ENCODE assay signal across 15 cellular contexts in genomic region chr13:113784645-113785024, GRCh38.
"Had no signal": no experiment of that assay in that cellular context is flagged by ENCODE, and none has a peak within 500 bp of the region (broad histone marks: within the 10 kb centered on the region; RNA-seq: fewer than 3 reads in every experiment).

No MANE protein-coding gene starts in this region.

- H3K4me1 Mint-ChIP-seq: activated naive CD4-positive, alpha-beta T cell treated with anti-CD3 and anti-CD28 coated beads, Interleukin-2, amount 10 ng/mL, durations not matched to agents 7 days and 5 days; natural killer cell had no signal

- H3K79me2 ChIP-seq: hepatocyte had no signal

- H3K4me1 ChIP-seq: tibial nerve had no signal

- H3K36me3 ChIP-seq: esophagus squamous epithelium, neutrophil, tibial nerve had no signal

- H3K4me2 ChIP-seq: hepatocyte had no signal

- H3K9me3 ChIP-seq: esophagus squamous epithelium, neutrophil, tibial nerve had no signal

- H3K9me3 Mint-ChIP-seq: activated naive CD4-positive, alpha-beta T cell treated with anti-CD3 and anti-CD28 coated beads, Interleukin-2, amount 10 ng/mL, durations not matched to agents 7 days and 5 days; natural killer cell had no signal

- H3K27ac ChIP-seq: esophagus squamous epithelium, hepatocyte, neutrophil, skin epidermis, tibial nerve had no signal

- FAIRE-seq: colon had no signal

- H3K27ac Mint-ChIP-seq: activated naive CD4-positive, alpha-beta T cell treated with anti-CD3 and anti-CD28 coated beads, Interleukin-2, amount 10 ng/mL, durations not matched to agents 7 days and 5 days; natural killer cell had no signal

- H3K4me3 ChIP-seq: esophagus squamous epithelium, hepatocyte, skin epidermis, tibial nerve had no signal

- DNase-seq: activated CD4-positive, alpha-beta T cell treated with anti-CD3 and anti-CD28 coated beads, Interleukin-2, amount 50 U/mL, for 4 hours; activated CD4-positive, CD25-positive, alpha-beta regulatory T cell treated with anti-CD3 and anti-CD28 coated beads, Interleukin-2, amount 50 U/mL, for 72 hours; activated naive CD4-positive, alpha-beta T cell treated with anti-CD3 and anti-CD28 coated beads, Interleukin-2, amount 10 ng/mL, durations not matched to agents 7 days and 5 days; activated T-cell treated with anti-CD3 and anti-CD28 coated beads for 4 hours; esophagus squamous epithelium; islet precursor cell; natural killer cell; retina; stimulated activated CD4-positive, alpha-beta T cell treated with anti-CD3 and anti-CD28 coated beads, Interleukin-4, amount 100 ng/mL, for 24 hours; stimulated activated naive CD4-positive, alpha-beta T cell had no signal

- H3K36me3 Mint-ChIP-seq: activated naive CD4-positive, alpha-beta T cell treated with anti-CD3 and anti-CD28 coated beads, Interleukin-2, amount 10 ng/mL, durations not matched to agents 7 days and 5 days; natural killer cell had no signal

- H3K4me3 Mint-ChIP-seq: activated naive CD4-positive, alpha-beta T cell treated with anti-CD3 and anti-CD28 coated beads, Interleukin-2, amount 10 ng/mL, durations not matched to agents 7 days and 5 days; natural killer cell had no signal

- H3K27me3 ChIP-seq: esophagus squamous epithelium, tibial nerve had no signal

- H2AFZ ChIP-seq: hepatocyte had no signal
